8 cellular contexts compared by ENCODE assay signal in genomic region chr14:45253754-45254300, GRCh38. TPM values are rescaled to one million over a fixed set of nuclear protein-coding genes. Genes with fewer than 3 reads are reported as not detected.
DNase-seq lines count a peak whose midpoint lies in the region; ATAC-seq, FAIRE-seq and TF ChIP-seq lines count a peak whose summit lies in the region.

No MANE protein-coding gene starts in this region.

- H4K5ac ChIP-seq in mesendoderm (ENCODE audit: low read length): no peak overlapping the region

- H3K4me1 ChIP-seq in OCI-LY3 (ENCODE audit: low read length) (peaks cover 30% of the 10 kb centered on the region), mesendoderm (ENCODE audit: control insufficient read depth, low read depth, low read length) (no peaks in the 10 kb centered on the region)

- ATAC-seq in HG03521 (IDR thresholded peaks at IDR 0.05; ENCODE audit: unreplicated experiment) (no peak), GM19452 (IDR thresholded peaks at IDR 0.05; ENCODE audit: unreplicated experiment) (no peak)

- H3K4me3 ChIP-seq in GM12875 (ENCODE audit: low read depth, low read length): peak overlapping the region; percentile 70
- peak overlapping the region; percentile 81 for H3K4me3 ChIP-seq in OCI-LY3 (ENCODE audit: low read length)
- no peak overlapping the region for H3K4me3 ChIP-seq in mesendoderm (ENCODE audit: low read length)

- TF ChIP-seq CTCF in GM12875 (IDR thresholded peaks at IDR 0.05; ENCODE audit: borderline replicate concordance, insufficient read depth, low read depth, low read length): no peak
- TF ChIP-seq CTCF in OCI-LY3 (IDR thresholded peaks at IDR 0.05; ENCODE audit: low read depth, low read length): no peak

- H3K79me1 ChIP-seq in mesendoderm (ENCODE audit: low read length): no peaks in the 10 kb centered on the region

- no peak overlapping the region for H3K23ac ChIP-seq in mesendoderm (ENCODE audit: low read length)

- H2AFZ ChIP-seq in OCI-LY3 (ENCODE audit: low read depth, low read length): peak overlapping the region; percentile 78

- peaks cover 55% of the 10 kb centered on the region for H3K79me2 ChIP-seq in OCI-LY3 (ENCODE audit: low read length)
- H3K79me2 ChIP-seq in mesendoderm (ENCODE audit: control insufficient read depth, insufficient read depth, low read length): peaks cover 36% of the 10 kb centered on the region

- no peak overlapping the region for H2BK15ac ChIP-seq in mesendoderm (replicated peaks; ENCODE audit: low read depth)

- H4K20me1 ChIP-seq in OCI-LY3 (ENCODE audit: insufficient read depth, low read length): peaks cover 30% of the 10 kb centered on the region

- peak overlapping the region; percentile 84 for H3K4ac ChIP-seq in mesendoderm (ENCODE audit: low read depth, low read length)

- peaks cover 12% of the 10 kb centered on the region for H3K36me3 ChIP-seq in OCI-LY3 (replicated peaks; ENCODE audit: low read depth, low read length)
- no peaks in the 10 kb centered on the region for H3K36me3 ChIP-seq in mesendoderm (ENCODE audit: control insufficient read depth, insufficient read depth, low read length)

- WGBS in mesendoderm (ENCODE audit: extremely low coverage, insufficient coverage, low lambda C conversion rate): no CpG with 5 or more reads among the region's 23 CpGs

- H3K9ac ChIP-seq in OCI-LY3 (ENCODE audit: low read length) (peak overlapping the region; percentile 94), mesendoderm (ENCODE audit: low read length) (peak overlapping the region; percentile 77)

- peaks cover 15% of the 10 kb centered on the region; the same call in 1 of the 2 replicates for H3K9me3 ChIP-seq in OCI-LY3 (ENCODE audit: insufficient read depth, low read length)

- H2BK5ac ChIP-seq in mesendoderm (ENCODE audit: low read length): no peak overlapping the region

- H4K8ac ChIP-seq in mesendoderm (ENCODE audit: low read depth, low read length): no peak overlapping the region

- peak overlapping the region; percentile 96 for H3K56ac ChIP-seq in mesendoderm (ENCODE audit: low read length)

- DNase-seq in dermis blood vessel endothelial cell: peak; percentile 64
- no peak for DNase-seq in mesendoderm
- peak; percentile 61 for DNase-seq in urothelium cell line (ENCODE audit: low spot score)
- DNase-seq in DMS79 (lab: John Stamatoyannopoulos, UW): no peak

- FAIRE-seq in urothelium cell line (lab: Jason Lieb, UNC): no peak

- H3K27ac ChIP-seq in OCI-LY3 (ENCODE audit: low read length) (peak overlapping the region; percentile 90), mesendoderm (ENCODE audit: low read depth, low read length) (no peak overlapping the region)

- no peaks in the 10 kb centered on the region for H3K27me3 ChIP-seq in OCI-LY3 (ENCODE audit: low read depth, low read length)
- no peaks in the 10 kb centered on the region for H3K27me3 ChIP-seq in mesendoderm (ENCODE audit: insufficient read depth, low read length, poor library complexity)

- no peak overlapping the region for H2AK5ac ChIP-seq in mesendoderm (ENCODE audit: low read length)

- no peak overlapping the region for H2BK120ac ChIP-seq in mesendoderm (ENCODE audit: low read depth, low read length)

- H3K4me2 ChIP-seq in OCI-LY3 (ENCODE audit: low read length): peak overlapping the region; percentile 84
- H3K4me2 ChIP-seq in mesendoderm (ENCODE audit: low read length): peak overlapping the region; percentile 0

- no peak overlapping the region for H3K18ac ChIP-seq in mesendoderm (ENCODE audit: low read length)

RNA-seq across cellular contexts. Expression of gene MIS18BP1, which starts 0.8 kb away (rescaled TPM):
- total RNA-seq in dermis blood vessel endothelial cell: 42.9 and 65.5 TPM in 2 replicates
- 57.4 TPM for polyA plus RNA-seq in mesendoderm (2013, experiment 1 of 2)
- 60.2 TPM for polyA plus RNA-seq in mesendoderm (2013, experiment 2 of 2)

Comparison
In these comparisons a context has a peak if more than half of its experiments do, and no peak if none do; other contexts are left out.
1. DNase-seq: peak in dermis blood vessel endothelial cell (single experiment) and urothelium cell line (single experiment); none in mesendoderm (single experiment) and DMS79 (single experiment).